Comparison of ENCODE assay signal across 28 cellular contexts in the genomic region with DNA sequence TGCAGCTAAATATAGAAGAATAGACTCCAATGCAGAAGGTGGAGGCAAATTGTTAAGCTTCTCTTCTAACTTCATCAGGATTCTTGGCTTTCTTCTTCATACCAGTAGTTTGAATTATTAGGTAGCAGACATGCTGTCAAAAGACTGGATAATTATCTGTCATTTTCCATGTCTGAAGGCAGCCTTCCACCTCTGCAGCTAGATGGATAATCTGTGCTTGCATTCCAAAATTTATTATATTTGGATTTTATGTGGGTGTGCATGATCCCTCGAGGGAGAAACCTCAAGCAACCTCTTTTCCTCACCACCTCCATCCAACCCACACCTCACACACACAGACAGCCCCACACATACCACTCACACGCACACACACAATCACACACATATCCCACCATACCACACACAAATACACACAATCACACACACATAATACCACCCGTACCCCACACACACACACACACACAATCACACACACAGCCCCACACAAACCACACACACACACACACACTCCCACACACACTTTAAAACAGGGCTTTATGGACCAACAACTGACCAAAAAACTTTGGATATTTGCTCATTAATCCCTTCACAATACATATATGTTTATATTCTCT.
"Had no signal": no experiment of that assay in that cellular context is flagged by ENCODE, and none has a peak within 500 bp of the region (broad histone marks: within the 10 kb centered on the region; RNA-seq: fewer than 3 reads in every experiment).

No MANE protein-coding gene starts in this region.

- H3K9ac ChIP-seq: parathyroid adenoma had no signal

- ATAC-seq: foreskin keratinocyte; gastroesophageal sphincter; heart right ventricle; left cardiac atrium; left lung; naive thymus-derived CD4-positive, alpha-beta T cell; sciatic nerve; stimulated activated effector memory CD8-positive, alpha-beta T cell treated with anti-CD3 and anti-CD28 coated beads, Interleukin-12 subunit alpha, Interleukin-12 subunit beta, amount 100 ng/mL, for 72 hours; upper lobe of right lung had no signal

- H3K27me3 ChIP-seq: esophagus muscularis mucosa, foreskin keratinocyte, gastroesophageal sphincter, heart right ventricle, left lung, neutrophil, right atrium auricular region, stomach, thyroid gland, upper lobe of right lung, vagina had no signal

- H3K79me2 ChIP-seq: parathyroid adenoma had no signal

- H2AFZ ChIP-seq: parathyroid adenoma had no signal

- H3K4me1 ChIP-seq: left lung, parathyroid adenoma, right atrium auricular region, stomach, thyroid gland, upper lobe of right lung, vagina had no signal

- H3K27ac ChIP-seq: coronary artery, esophagus muscularis mucosa, foreskin keratinocyte, gastroesophageal sphincter, heart right ventricle, left lung, neutrophil, parathyroid adenoma, right atrium auricular region, stomach, thyroid gland, upper lobe of right lung, vagina had no signal

- H3K36me3 ChIP-seq: esophagus muscularis mucosa, gastroesophageal sphincter, heart right ventricle, left lung, neutrophil, right atrium auricular region, stomach, thyroid gland, upper lobe of right lung, vagina had no signal

- H3K4me2 ChIP-seq: smooth muscle cell had no signal

- H3K9me3 ChIP-seq: esophagus muscularis mucosa, gastroesophageal sphincter, heart right ventricle, left lung, neutrophil, right atrium auricular region, stomach, thyroid gland, upper lobe of right lung, vagina had no signal

- H3K4me3 ChIP-seq: coronary artery, esophagus muscularis mucosa, gastroesophageal sphincter, heart right ventricle, left lung, right atrium auricular region, smooth muscle cell, stomach, thyroid gland, upper lobe of right lung, vagina had no signal

- DNase-seq: dermis blood vessel endothelial cell; effector memory CD4-positive, alpha-beta T cell; foreskin keratinocyte; heart right ventricle; hippocampal formation; left cardiac atrium; left lung; mesenchymal stem cell; naive thymus-derived CD4-positive, alpha-beta T cell; stimulated activated CD4-positive, alpha-beta T cell treated with anti-CD3 and anti-CD28 coated beads, Interleukin-12 subunit alpha, Interleukin-12 subunit beta, amount 100 ng/mL, for 4 hours; stimulated activated CD4-positive, alpha-beta T cell treated with anti-CD3 and anti-CD28 coated beads, Interleukin-1b, Interleukin-23, amount 100 ng/mL, for 48 hours; stimulated activated CD4-positive, alpha-beta T cell treated with anti-CD3 and anti-CD28 coated beads, Interleukin-4, amount 100 ng/mL, for 24 hours; stimulated activated naive CD4-positive, alpha-beta T cell treated with Interleukin-2 at 50 U/mL for 16 hours; stomach; thyroid gland; upper lobe of right lung had no signal

- FAIRE-seq: endothelial cell of umbilical vein, islet of Langerhans had no signal
